1 cellular context compared by ENCODE assay signal in genomic region chr14:20686386-20687143, GRCh38.
A peak's percentile ranks its signal among the peaks of the same experiment; 100 is the strongest.
TF ChIP-seq lines count a peak whose summit lies in the region.

No MANE protein-coding gene starts in this region.

TF ChIP-seq in HepG2, 621 proteins besides CTCF, POLR2A, EP300 and RAD21 (continued from another document and continues in another):
- TF ChIP-seq ZNF784 (CRISPR knock-in tag; IDR thresholded peaks at IDR 0.05; ENCODE audit: borderline replicate concordance): 0 out of 2 replicates have a peak, but pooled peaks have one; percentile 21
- peak; percentile 50; the same call in 1 of the 2 replicates for TF ChIP-seq NR2C2 (CRISPR knock-in tag; IDR thresholded peaks at IDR 0.05; ENCODE audit: borderline replicate concordance)
- TF ChIP-seq AGO1 (IDR thresholded peaks at IDR 0.05; ENCODE audit: low read depth, low read length, poor library complexity, severe bottlenecking): no peak
- TF ChIP-seq ARNT2 (CRISPR knock-in tag; IDR thresholded peaks at IDR 0.05; ENCODE audit: low read depth): peak; percentile 58; the same call in 1 of the 2 replicates
- no peak for TF ChIP-seq ZNF619 (CRISPR knock-in tag; IDR thresholded peaks at IDR 0.05)
- no peak for TF ChIP-seq ZNF446 (CRISPR knock-in tag; IDR thresholded peaks at IDR 0.05)
- TF ChIP-seq SCMH1 (CRISPR knock-in tag; IDR thresholded peaks at IDR 0.05; ENCODE audit: borderline replicate concordance): no peak
- TF ChIP-seq ZNF282 (IDR thresholded peaks at IDR 0.05; ENCODE audit: partially characterized antibody): no peak
- TF ChIP-seq CHCHD3 (CRISPR knock-in tag; IDR thresholded peaks at IDR 0.05): no peak
- TF ChIP-seq MXD1 (CRISPR knock-in tag; IDR thresholded peaks at IDR 0.05): no peak
- TF ChIP-seq MED8 (CRISPR knock-in tag; IDR thresholded peaks at IDR 0.05; ENCODE audit: insufficient replicate concordance): peak; percentile 63
- TF ChIP-seq ZNF775 (CRISPR knock-in tag; IDR thresholded peaks at IDR 0.05; ENCODE audit: borderline replicate concordance): peak; percentile 20; the same call in 1 of the 2 replicates
- 0 out of 2 replicates have a peak, but pooled peaks have one; percentile 42 for TF ChIP-seq ZNF800 (CRISPR knock-in tag; IDR thresholded peaks at IDR 0.05)
- TF ChIP-seq MXD3 (CRISPR knock-in tag; IDR thresholded peaks at IDR 0.05): no peak; the same call in 1 of the 2 replicates
- TF ChIP-seq ZNF280D (CRISPR knock-in tag; IDR thresholded peaks at IDR 0.05): no peak
- no peak for TF ChIP-seq GTF3A (CRISPR knock-in tag; conservative IDR thresholded peaks at IDR 0.05)
- TF ChIP-seq ARID4A (CRISPR knock-in tag; IDR thresholded peaks at IDR 0.05; ENCODE audit: borderline replicate concordance): peak; percentile 56; the same call in 1 of the 2 replicates
- no peak for TF ChIP-seq PRPF4 (IDR thresholded peaks at IDR 0.05; ENCODE audit: low read depth, low read length, poor library complexity, severe bottlenecking)
- no peak for TF ChIP-seq ZFYVE20 (CRISPR knock-in tag; IDR thresholded peaks at IDR 0.05; ENCODE audit: borderline replicate concordance, low read depth)
- TF ChIP-seq KDM2A (CRISPR knock-in tag; IDR thresholded peaks at IDR 0.05; ENCODE audit: borderline replicate concordance, low read depth): no peak
- no peak for TF ChIP-seq ZNF20 (CRISPR knock-in tag; IDR thresholded peaks at IDR 0.05)
- peak; percentile 61 for TF ChIP-seq RERE (CRISPR knock-in tag; IDR thresholded peaks at IDR 0.05; ENCODE audit: low read depth)
- 0 out of 2 replicates have a peak, but pooled peaks have one; percentile 71 for TF ChIP-seq ZFAT (CRISPR knock-in tag; conservative IDR thresholded peaks at IDR 0.05)
- TF ChIP-seq CREB3 (CRISPR knock-in tag; IDR thresholded peaks at IDR 0.05): 0 out of 2 replicates have a peak, but pooled peaks have one; percentile 43
- no peak for TF ChIP-seq ZNF841 (CRISPR knock-in tag; IDR thresholded peaks at IDR 0.05; ENCODE audit: borderline replicate concordance)
- TF ChIP-seq NFIB (CRISPR knock-in tag; IDR thresholded peaks at IDR 0.05; ENCODE audit: borderline replicate concordance): no peak
- TF ChIP-seq ZNF768 (CRISPR knock-in tag; IDR thresholded peaks at IDR 0.05): no peak
- no peak for TF ChIP-seq TERF1 (CRISPR knock-in tag; IDR thresholded peaks at IDR 0.05)
- TF ChIP-seq CERS6 (CRISPR knock-in tag; IDR thresholded peaks at IDR 0.05): no peak
- peak; percentile 58; the same call in 1 of the 2 replicates for TF ChIP-seq ZBTB33 (CRISPR knock-in tag; IDR thresholded peaks at IDR 0.05)
- TF ChIP-seq RAD51 (IDR thresholded peaks at IDR 0.05; ENCODE audit: borderline replicate concordance): no peak
